9 cellular contexts compared by ENCODE assay signal in the genomic region with DNA sequence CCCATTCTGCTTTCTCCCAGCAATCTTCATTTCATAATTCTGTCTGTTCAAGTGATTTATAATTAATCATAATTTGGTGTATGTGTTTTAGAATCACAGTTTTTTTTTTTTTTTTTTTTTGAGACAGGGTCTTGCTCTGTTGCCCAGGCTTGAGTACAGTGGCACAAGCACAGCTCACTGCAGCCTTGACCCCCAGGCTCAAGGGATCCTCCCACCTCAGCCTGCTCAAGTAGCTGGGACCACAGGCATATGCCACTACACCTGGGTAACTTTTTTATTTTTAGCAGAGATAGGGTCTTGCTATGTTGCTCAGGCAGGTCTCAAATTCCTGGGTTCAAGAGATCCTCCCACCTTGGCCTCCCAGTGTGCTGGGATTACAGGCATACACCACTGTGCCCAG. TPM values are rescaled to one million over a fixed set of nuclear protein-coding genes. Genes with fewer than 3 reads are reported as not detected.
"Had no signal": no experiment of that assay in that cellular context is flagged by ENCODE, and none has a peak within 500 bp of the region (broad histone marks: within the 10 kb centered on the region; RNA-seq: fewer than 3 reads in every experiment).

No MANE protein-coding gene starts in this region.

- H3K4me3 ChIP-seq: GM12878 had no signal

- FAIRE-seq: G401.6, GM12878, GM12891, GM12892, GM18507, GM19239 had no signal

- ATAC-seq: GM12878 had no signal

- DNase-seq: GDM1, GF-D8 had no signal

RNA-seq across cellular contexts. Expression of gene PLA2G12B, which starts 49.2 kb away (rescaled TPM):
- total RNA-seq: G401, GM12878 had no signal
- polyA plus RNA-seq: GM12878 had no signal
